ENCODE assay signal across 21 cellular contexts in the genomic region with DNA sequence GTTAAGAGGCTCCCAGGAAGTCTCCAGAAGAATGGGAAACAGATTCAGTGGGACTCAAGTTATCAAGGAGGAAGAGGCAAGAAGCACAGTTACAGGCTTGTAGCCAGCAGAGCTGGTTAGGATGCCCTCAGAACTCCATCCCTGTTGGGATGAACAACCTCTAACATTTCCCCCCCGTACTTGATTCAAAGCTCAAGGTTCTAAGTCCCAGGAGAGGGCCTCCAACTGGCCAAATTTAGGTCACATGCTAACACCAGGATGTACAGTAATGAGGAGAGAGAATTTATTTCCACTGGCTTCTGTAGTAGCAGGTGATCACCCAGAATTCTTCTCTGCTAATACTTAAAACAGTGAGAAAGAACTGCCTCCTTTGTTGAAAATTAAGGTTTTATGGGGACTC.
"Had no signal": no experiment of that assay in that cellular context is flagged by ENCODE, and none has a peak within 500 bp of the region (broad histone marks: within the 10 kb centered on the region; RNA-seq: fewer than 3 reads in every experiment).

No MANE protein-coding gene starts in this region.

- H3K27me3 ChIP-seq: dorsolateral prefrontal cortex, heart left ventricle, right atrium auricular region, sigmoid colon, suprapubic skin, thyroid gland, upper lobe of left lung, uterus had no signal

- H3K4me3 Mint-ChIP-seq: natural killer cell, neural crest cell had no signal

- H3K9me3 Mint-ChIP-seq: natural killer cell had no signal

- H3K27ac Mint-ChIP-seq: natural killer cell had no signal

- FAIRE-seq: endometrium, frontal cortex had no signal

- H3K36me3 ChIP-seq: heart left ventricle, right atrium auricular region, sigmoid colon, suprapubic skin, thyroid gland, upper lobe of left lung, uterus had no signal

- H3K27ac ChIP-seq: dorsolateral prefrontal cortex, heart left ventricle, right atrium auricular region, sigmoid colon, skin epidermis, suprapubic skin, thyroid gland, upper lobe of left lung, uterus had no signal

- DNase-seq: cortex of kidney; dorsolateral prefrontal cortex; effector CD8-positive, alpha-beta T cell; hippocampal formation; mucosa of descending colon; natural killer cell; posterior cingulate gyrus; sigmoid colon; stimulated activated CD4-positive, alpha-beta T cell treated with anti-CD3 and anti-CD28 coated beads, Interleukin-12 subunit alpha, Interleukin-12 subunit beta, amount 100 ng/mL, for 4 hours; stimulated activated naive CD8-positive, alpha-beta T cell treated with anti-CD3 and anti-CD28 coated beads, Interleukin-15, Interleukin-2, amounts not matched to agents 100 U/mL and 50 U/mL, for 24 hours; thyroid gland; upper lobe of left lung; uterus had no signal

- H3K4me1 Mint-ChIP-seq: natural killer cell had no signal

- H3K36me3 Mint-ChIP-seq: natural killer cell had no signal

- H3K4me3 ChIP-seq: dorsolateral prefrontal cortex, heart left ventricle, mucosa of descending colon, right atrium auricular region, sigmoid colon, skin epidermis, suprapubic skin, thyroid gland, upper lobe of left lung, uterus had no signal

- H3K9me3 ChIP-seq: mucosa of descending colon, right atrium auricular region, sigmoid colon, suprapubic skin, thyroid gland, upper lobe of left lung, uterus had no signal

- H3K4me1 ChIP-seq: heart left ventricle, right atrium auricular region, sigmoid colon, suprapubic skin, thyroid gland, upper lobe of left lung, uterus had no signal

- ATAC-seq: esophagus mucosa; heart left ventricle; mucosa of descending colon; natural killer cell; stimulated activated naive CD8-positive, alpha-beta T cell treated with anti-CD3 and anti-CD28 coated beads, Interleukin-15, Interleukin-2, amounts not matched to agents 100 U/mL and 50 U/mL, for 24 hours had no signal
